In genomic region chr13:49893591-49893990, GRCh38 we compare ENCODE assay signal across 1 cellular context.
TF ChIP-seq lines count a peak whose summit lies in the region.

No MANE protein-coding gene starts in this region.

TF ChIP-seq in HepG2, 621 proteins besides CTCF, POLR2A, EP300 and RAD21 (continued from another document and continues in another):
- TF ChIP-seq, protein P1, sequence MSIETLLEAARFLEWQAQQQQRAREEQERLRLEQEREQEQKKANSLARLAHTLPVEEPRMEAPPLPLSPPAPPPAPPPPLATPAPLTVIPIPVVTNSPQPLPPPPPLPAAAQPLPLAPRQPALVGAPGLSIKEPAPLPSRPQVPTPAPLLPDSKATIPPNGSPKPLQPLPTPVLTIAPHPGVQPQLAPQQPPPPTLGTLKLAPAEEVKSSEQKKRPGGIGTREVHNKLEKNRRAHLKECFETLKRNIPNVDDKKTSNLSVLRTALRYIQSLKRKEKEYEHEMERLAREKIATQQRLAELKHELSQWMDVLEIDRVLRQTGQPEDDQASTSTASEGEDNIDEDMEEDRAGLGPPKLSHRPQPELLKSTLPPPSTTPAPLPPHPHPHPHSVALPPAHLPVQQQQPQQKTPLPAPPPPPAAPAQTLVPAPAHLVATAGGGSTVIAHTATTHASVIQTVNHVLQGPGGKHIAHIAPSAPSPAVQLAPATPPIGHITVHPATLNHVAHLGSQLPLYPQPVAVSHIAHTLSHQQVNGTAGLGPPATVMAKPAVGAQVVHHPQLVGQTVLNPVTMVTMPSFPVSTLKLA (IDR thresholded peaks at IDR 0.05) = no peak
- 0 out of 2 replicates have a peak, but pooled peaks have one; percentile 14 for TF ChIP-seq FOXP1 (IDR thresholded peaks at IDR 0.05)
- TF ChIP-seq FOXP1 (CRISPR knock-in tag; IDR thresholded peaks at IDR 0.05) = peak; percentile 69
- no peak for TF ChIP-seq LBX2 (CRISPR knock-in tag; IDR thresholded peaks at IDR 0.05; ENCODE audit: borderline replicate concordance)
- 0 out of 2 replicates have a peak, but pooled peaks have one; percentile 23 for TF ChIP-seq HOXA3 (CRISPR knock-in tag; IDR thresholded peaks at IDR 0.05)
- TF ChIP-seq, protein P2, sequence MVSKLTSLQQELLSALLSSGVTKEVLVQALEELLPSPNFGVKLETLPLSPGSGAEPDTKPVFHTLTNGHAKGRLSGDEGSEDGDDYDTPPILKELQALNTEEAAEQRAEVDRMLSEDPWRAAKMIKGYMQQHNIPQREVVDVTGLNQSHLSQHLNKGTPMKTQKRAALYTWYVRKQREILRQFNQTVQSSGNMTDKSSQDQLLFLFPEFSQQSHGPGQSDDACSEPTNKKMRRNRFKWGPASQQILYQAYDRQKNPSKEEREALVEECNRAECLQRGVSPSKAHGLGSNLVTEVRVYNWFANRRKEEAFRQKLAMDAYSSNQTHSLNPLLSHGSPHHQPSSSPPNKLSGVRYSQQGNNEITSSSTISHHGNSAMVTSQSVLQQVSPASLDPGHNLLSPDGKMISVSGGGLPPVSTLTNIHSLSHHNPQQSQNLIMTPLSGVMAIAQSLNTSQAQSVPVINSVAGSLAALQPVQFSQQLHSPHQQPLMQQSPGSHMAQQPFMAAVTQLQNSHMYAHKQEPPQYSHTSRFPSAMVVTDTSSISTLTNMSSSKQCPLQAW (CRISPR knock-in tag; IDR thresholded peaks at IDR 0.05) = peak; percentile 66
- TF ChIP-seq KLF13 (CRISPR knock-in tag; IDR thresholded peaks at IDR 0.05) = no peak
- TF ChIP-seq NR2F1 (CRISPR knock-in tag; IDR thresholded peaks at IDR 0.05) = peak; percentile 80 to 85; a peak in 3 of 4 replicates
- no peak for TF ChIP-seq TCF12 (IDR thresholded peaks at IDR 0.05)
- TF ChIP-seq TCF12 (CRISPR knock-in tag; IDR thresholded peaks at IDR 0.05) = no peak
- TF ChIP-seq PRPF4 (IDR thresholded peaks at IDR 0.05; ENCODE audit: low read depth, low read length, poor library complexity, severe bottlenecking) = no peak
- peak; percentile 65 for TF ChIP-seq SPEN (CRISPR knock-in tag; IDR thresholded peaks at IDR 0.05; ENCODE audit: low read depth)
- TF ChIP-seq GLI4 (CRISPR knock-in tag; IDR thresholded peaks at IDR 0.05; ENCODE audit: borderline replicate concordance) = no peak
- 0 out of 2 replicates have a peak, but pooled peaks have one; percentile 41 for TF ChIP-seq SKIL (CRISPR knock-in tag; IDR thresholded peaks at IDR 0.05; ENCODE audit: borderline replicate concordance)
- TF ChIP-seq, protein P3, sequence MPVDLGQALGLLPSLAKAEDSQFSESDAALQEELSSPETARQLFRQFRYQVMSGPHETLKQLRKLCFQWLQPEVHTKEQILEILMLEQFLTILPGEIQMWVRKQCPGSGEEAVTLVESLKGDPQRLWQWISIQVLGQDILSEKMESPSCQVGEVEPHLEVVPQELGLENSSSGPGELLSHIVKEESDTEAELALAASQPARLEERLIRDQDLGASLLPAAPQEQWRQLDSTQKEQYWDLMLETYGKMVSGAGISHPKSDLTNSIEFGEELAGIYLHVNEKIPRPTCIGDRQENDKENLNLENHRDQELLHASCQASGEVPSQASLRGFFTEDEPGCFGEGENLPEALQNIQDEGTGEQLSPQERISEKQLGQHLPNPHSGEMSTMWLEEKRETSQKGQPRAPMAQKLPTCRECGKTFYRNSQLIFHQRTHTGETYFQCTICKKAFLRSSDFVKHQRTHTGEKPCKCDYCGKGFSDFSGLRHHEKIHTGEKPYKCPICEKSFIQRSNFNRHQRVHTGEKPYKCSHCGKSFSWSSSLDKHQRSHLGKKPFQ (CRISPR knock-in tag; IDR thresholded peaks at IDR 0.05; ENCODE audit: insufficient replicate concordance) = no peak
- TF ChIP-seq KDM1A (CRISPR knock-in tag; IDR thresholded peaks at IDR 0.05) = 0 out of 2 replicates have a peak, but pooled peaks have one; percentile 27
- TF ChIP-seq ZNF784 (CRISPR knock-in tag; IDR thresholded peaks at IDR 0.05; ENCODE audit: borderline replicate concordance) = no peak
- no peak for TF ChIP-seq ZNF629 (CRISPR knock-in tag; conservative IDR thresholded peaks at IDR 0.05)
- no peak for TF ChIP-seq ZBTB7B (CRISPR knock-in tag; IDR thresholded peaks at IDR 0.05)
- TF ChIP-seq RFXANK (CRISPR knock-in tag; IDR thresholded peaks at IDR 0.05) = no peak
- no peak for TF ChIP-seq NFYB (CRISPR knock-in tag; IDR thresholded peaks at IDR 0.05)
- TF ChIP-seq TEAD3 (CRISPR knock-in tag; optimal IDR thresholded peaks at IDR 0.05; ENCODE audit: borderline replicate concordance) = peak; percentile 83
- TF ChIP-seq ZNF292 (CRISPR knock-in tag; IDR thresholded peaks at IDR 0.05; ENCODE audit: borderline replicate concordance, low read depth) = no peak
- peak; percentile 70; the same call in 1 of the 2 replicates for TF ChIP-seq CBX5 (CRISPR knock-in tag; IDR thresholded peaks at IDR 0.05; ENCODE audit: borderline replicate concordance)
- peak; percentile 65 for TF ChIP-seq FOXO1 (CRISPR knock-in tag; IDR thresholded peaks at IDR 0.05)
- no peak for TF ChIP-seq NKX3-1 (CRISPR knock-in tag; IDR thresholded peaks at IDR 0.05)
- TF ChIP-seq MED1 (CRISPR knock-in tag; IDR thresholded peaks at IDR 0.05) = peak; percentile 74
- TF ChIP-seq, protein P4, sequence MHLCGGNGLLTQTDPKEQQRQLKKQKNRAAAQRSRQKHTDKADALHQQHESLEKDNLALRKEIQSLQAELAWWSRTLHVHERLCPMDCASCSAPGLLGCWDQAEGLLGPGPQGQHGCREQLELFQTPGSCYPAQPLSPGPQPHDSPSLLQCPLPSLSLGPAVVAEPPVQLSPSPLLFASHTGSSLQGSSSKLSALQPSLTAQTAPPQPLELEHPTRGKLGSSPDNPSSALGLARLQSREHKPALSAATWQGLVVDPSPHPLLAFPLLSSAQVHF (CRISPR knock-in tag; IDR thresholded peaks at IDR 0.05) = no peak
- no peak for TF ChIP-seq ZNF142 (CRISPR knock-in tag; IDR thresholded peaks at IDR 0.05)
- no peak for TF ChIP-seq THAP8 (CRISPR knock-in tag; IDR thresholded peaks at IDR 0.05; ENCODE audit: borderline replicate concordance)
- TF ChIP-seq ZNF614 (CRISPR knock-in tag; IDR thresholded peaks at IDR 0.05; ENCODE audit: borderline replicate concordance) = 0 out of 2 replicates have a peak, but pooled peaks have one; percentile 45
- TF ChIP-seq MAF1 (CRISPR knock-in tag; IDR thresholded peaks at IDR 0.05; ENCODE audit: borderline replicate concordance) = no peak
- TF ChIP-seq, protein P5, sequence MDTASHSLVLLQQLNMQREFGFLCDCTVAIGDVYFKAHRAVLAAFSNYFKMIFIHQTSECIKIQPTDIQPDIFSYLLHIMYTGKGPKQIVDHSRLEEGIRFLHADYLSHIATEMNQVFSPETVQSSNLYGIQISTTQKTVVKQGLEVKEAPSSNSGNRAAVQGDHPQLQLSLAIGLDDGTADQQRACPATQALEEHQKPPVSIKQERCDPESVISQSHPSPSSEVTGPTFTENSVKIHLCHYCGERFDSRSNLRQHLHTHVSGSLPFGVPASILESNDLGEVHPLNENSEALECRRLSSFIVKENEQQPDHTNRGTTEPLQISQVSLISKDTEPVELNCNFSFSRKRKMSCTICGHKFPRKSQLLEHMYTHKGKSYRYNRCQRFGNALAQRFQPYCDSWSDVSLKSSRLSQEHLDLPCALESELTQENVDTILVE (CRISPR knock-in tag; IDR thresholded peaks at IDR 0.05) = 0 out of 2 replicates have a peak, but pooled peaks have one; percentile 34
- TF ChIP-seq ZNF816 (CRISPR knock-in tag; IDR thresholded peaks at IDR 0.05; ENCODE audit: borderline replicate concordance) = no peak
- TF ChIP-seq RXRA (CRISPR knock-in tag; IDR thresholded peaks at IDR 0.05) = no peak; the same call in 1 of the 2 replicates
- TF ChIP-seq SOX13 (IDR thresholded peaks at IDR 0.05) = no peak
- no peak for TF ChIP-seq SOX13 (CRISPR knock-in tag; conservative IDR thresholded peaks at IDR 0.05 in 1 of 2, IDR thresholded peaks at IDR 0.05 in 1 of 2)
- no peak for TF ChIP-seq CREB1 (IDR thresholded peaks at IDR 0.05)
- TF ChIP-seq CREB1 (CRISPR knock-in tag; IDR thresholded peaks at IDR 0.05) = no peak
- no peak for TF ChIP-seq BRD4 (CRISPR knock-in tag; IDR thresholded peaks at IDR 0.05)
- TF ChIP-seq ARID5B (CRISPR knock-in tag; IDR thresholded peaks at IDR 0.05) = peak; percentile 82
- no peak for TF ChIP-seq ATF1 (CRISPR knock-in tag; IDR thresholded peaks at IDR 0.05)
